Comparison of ENCODE assay signal across 8 cellular contexts in the genomic region with DNA sequence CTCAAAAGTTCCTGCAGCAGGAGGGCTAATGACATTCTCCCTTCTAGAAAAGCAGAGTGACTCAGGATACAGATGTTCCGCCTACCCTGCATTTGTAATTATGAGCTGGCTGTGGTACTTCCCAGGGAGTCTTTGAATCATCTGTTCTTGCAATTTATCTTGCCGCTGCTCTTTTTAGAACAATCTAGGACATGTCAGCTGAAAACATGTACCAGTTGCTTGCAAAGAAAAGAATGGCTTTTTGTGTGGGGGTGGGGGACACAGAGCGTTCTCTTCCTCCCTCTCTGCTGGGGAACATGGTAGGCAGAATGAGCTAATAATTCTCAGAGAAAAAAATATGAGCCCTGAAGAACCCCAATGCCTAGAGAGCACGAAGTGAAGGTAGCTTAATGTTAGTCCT. TPM values are rescaled to one million over a fixed set of nuclear protein-coding genes. Genes with fewer than 3 reads are reported as not detected.
DNase-seq lines count a peak whose midpoint lies in the region; ATAC-seq and TF ChIP-seq lines count a peak whose summit lies in the region.

No MANE protein-coding gene starts in this region.

- H3K27me3 Mint-ChIP-seq in T-helper 17 cell, result peaks cover 70% of the 10 kb centered on the region

- intact Hi-C loops in Panc1 (cut with micrococcal nuclease; ENCODE audit: unreplicated experiment), result no loop called here
- intact Hi-C loops in sigmoid colon (cut with DNase I), result loop anchor here (5.0 kb wide), 1 partner anchor 49 kb away; no protein-coding TSS in a partner anchor

- in situ Hi-C loops in Panc1 (cut with HindIII; ENCODE audit: low pct_unique_long_range_greater_than_20kb, low sequenced_read_pairs), result no loop called here

- H3K27ac ChIP-seq in Panc1 (ENCODE audit: low read length), result no peak overlapping the region
- peak overlapping the region; percentile 34 for H3K27ac ChIP-seq in fibroblast of lung (ENCODE audit: insufficient read depth, low read length)
- peak overlapping the region; percentile 62 to 81 (median 74) for H3K27ac ChIP-seq in sigmoid colon

- H3K4me3 ChIP-seq in Panc1 (ENCODE audit: low read depth in 2 of 2, low read length in 2 of 2), result no peak overlapping the region
- peak overlapping the region in 3 of 4 experiments; percentile 2 to 32 (median 17) for H3K4me3 ChIP-seq in fibroblast of lung (replicated peaks in 1 of 4; ENCODE audit: control extremely low read depth in 1 of 4, insufficient read depth in 1 of 4, low read depth in 3 of 4, low read length in 4 of 4)
- no peak overlapping the region for H3K4me3 ChIP-seq in sigmoid colon

- H3K27ac Mint-ChIP-seq in T-helper 17 cell, result no peak overlapping the region

- TF ChIP-seq EP300 in sigmoid colon (IDR thresholded peaks at IDR 0.05), result no peak

- no peaks in the 10 kb centered on the region for H3K79me2 ChIP-seq in fibroblast of lung (ENCODE audit: control insufficient read depth, insufficient read depth, low read length)

- BruUV-seq in Panc1 (replicated peaks; lab: Mats Ljungman, UMichigan), result no TSS peak

- ATAC-seq in Panc1, result peak; percentile 38; the same call in 1 of the 2 replicates
- ATAC-seq in T-helper 17 cell, result no peak
- no peak for ATAC-seq in GM21381 (IDR thresholded peaks at IDR 0.05; ENCODE audit: unreplicated experiment)
- no peak for ATAC-seq in HG03039 (IDR thresholded peaks at IDR 0.05; ENCODE audit: unreplicated experiment)

- no peaks in the 10 kb centered on the region for H3K36me3 ChIP-seq in Panc1 (ENCODE audit: control insufficient read depth, insufficient read depth, low read length)
- no peaks in the 10 kb centered on the region for H3K36me3 ChIP-seq in fibroblast of lung (ENCODE audit: control insufficient read depth, insufficient read depth, low read length)
- H3K36me3 ChIP-seq in sigmoid colon, result no peaks in the 10 kb centered on the region

- peak; percentile 91 for DNase-seq in ELR (ENCODE audit: low read depth)
- peak; percentile 25 for DNase-seq in Panc1 (ENCODE audit: low read depth, low spot score)
- peak; percentile 93 to 94 for DNase-seq in fibroblast of lung (ENCODE audit: low read depth in 2 of 2)
- DNase-seq in sigmoid colon, result no peak
- DNase-seq in NCI-H2029 (lab: John Stamatoyannopoulos, UW), result no peak
- no peak for DNase-seq in T-helper 17 cell

- no peaks in the 10 kb centered on the region for H3K4me1 ChIP-seq in Panc1 (ENCODE audit: control insufficient read depth, insufficient read depth, low read length)
- H3K4me1 ChIP-seq in fibroblast of lung (ENCODE audit: control insufficient read depth, extremely low read depth, insufficient read depth, low read length), result peaks cover 13% of the 10 kb centered on the region
- H3K4me1 ChIP-seq in sigmoid colon, result peaks cover 0 to 43% (median 27%) of the 10 kb centered on the region in 4 donors

- WGBS in sigmoid colon, 2 donors, result 35 to 41% methylated on average over 4 of the region's 4 CpGs

- no peaks in the 10 kb centered on the region for H3K9me3 ChIP-seq in Panc1 (ENCODE audit: control insufficient read depth, insufficient read depth, low read depth, low read length)
- H3K9me3 ChIP-seq in fibroblast of lung (ENCODE audit: control insufficient read depth, insufficient read depth, low read depth, low read length), result no peaks in the 10 kb centered on the region
- H3K9me3 ChIP-seq in sigmoid colon, result no peaks in the 10 kb centered on the region
- H3K9me3 ChIP-seq in T-helper 17 cell (ENCODE audit: control insufficient read depth, low read length, poor library complexity, severe bottlenecking), result no peaks in the 10 kb centered on the region

- no peaks in the 10 kb centered on the region for H4K20me1 ChIP-seq in fibroblast of lung (ENCODE audit: control insufficient read depth, extremely low read depth, insufficient read depth, low read length)

- H2AFZ ChIP-seq in fibroblast of lung (ENCODE audit: low read length), result no peak overlapping the region

- TF ChIP-seq POLR2A in sigmoid colon (IDR thresholded peaks at IDR 0.05), result no peak

- no peaks in the 10 kb centered on the region for H3K36me3 Mint-ChIP-seq in T-helper 17 cell (ENCODE audit: low read depth)

- POLR2A ChIA-PET in Panc1 (lab: Charles Lee), result no interaction called here

- H3K4me1 Mint-ChIP-seq in T-helper 17 cell, result peaks cover 8% of the 10 kb centered on the region

- H3K27me3 ChIP-seq in Panc1 (ENCODE audit: control insufficient read depth, insufficient read depth, low read length) (peaks cover 2% of the 10 kb centered on the region; the same call in 1 of the 2 replicates), fibroblast of lung (ENCODE audit: control insufficient read depth, insufficient read depth, low read length) (no peaks in the 10 kb centered on the region), sigmoid colon (no peaks in the 10 kb centered on the region)

- TF ChIP-seq CTCF in Panc1 (IDR thresholded peaks at IDR 0.05) (no peak), fibroblast of lung (conservative IDR thresholded peaks at IDR 0.05 in 1 of 2, IDR thresholded peaks at IDR 0.05 in 1 of 2; ENCODE audit: low read depth in 1 of 2, low read length in 2 of 2) (no peak), sigmoid colon (IDR thresholded peaks at IDR 0.05) (no peak)

- H3K4me3 Mint-ChIP-seq in T-helper 17 cell, result no peak overlapping the region

- H3K4me2 ChIP-seq in fibroblast of lung (ENCODE audit: extremely low read depth, insufficient read depth, low read length), result peak overlapping the region; percentile 68

- CTCF ChIA-PET in Panc1 (lab: Charles Lee), result no interaction called here

- no peak overlapping the region for H3K9ac ChIP-seq in fibroblast of lung (ENCODE audit: insufficient read depth, low read length)

RNA-seq across cellular contexts. Expression of gene TUT7, which starts 51.7 kb away (rescaled TPM):
- total RNA-seq in Panc1 (2021; ENCODE audit: unreplicated experiment) (12.5 TPM), fibroblast of lung (36.3 and 39.0 TPM in 2 replicates), sigmoid colon (10 to 100 TPM; 39.2 to 59.0 (median 48.2) TPM), T-helper 17 cell (10 to 100 TPM; 55.6 to 60.2 TPM)
- 5.4 TPM for polyA plus RNA-seq in Panc1 (2012; ENCODE audit: insufficient read length)
- polyA plus RNA-seq in fibroblast of lung (22.8 and 31.8 TPM in 2 replicates), sigmoid colon (10 to 100 TPM; 11.6 to 14.8 (median 12.6) TPM)
- polyA plus RNA-seq in fibroblast of lung (2012), result 12.0 and 17.6 TPM in 2 replicates
- 1.4 and 5.1 TPM in 2 replicates for polyA minus RNA-seq in fibroblast of lung (ENCODE audit: low replicate concordance)

Comparison
In these comparisons a context has a peak if more than half of its experiments do, and no peak if none do; other contexts are left out.
1. DNase-seq: peak in ELR (single experiment), Panc1 (single experiment) and fibroblast of lung (2 of 2); none in sigmoid colon (single experiment), NCI-H2029 (single experiment) and T-helper 17 cell (0 of 3).
2. H3K4me3 ChIP-seq: peak in fibroblast of lung (3 of 4); none in Panc1 (0 of 2) and sigmoid colon (0 of 4).